In the genomic region with DNA sequence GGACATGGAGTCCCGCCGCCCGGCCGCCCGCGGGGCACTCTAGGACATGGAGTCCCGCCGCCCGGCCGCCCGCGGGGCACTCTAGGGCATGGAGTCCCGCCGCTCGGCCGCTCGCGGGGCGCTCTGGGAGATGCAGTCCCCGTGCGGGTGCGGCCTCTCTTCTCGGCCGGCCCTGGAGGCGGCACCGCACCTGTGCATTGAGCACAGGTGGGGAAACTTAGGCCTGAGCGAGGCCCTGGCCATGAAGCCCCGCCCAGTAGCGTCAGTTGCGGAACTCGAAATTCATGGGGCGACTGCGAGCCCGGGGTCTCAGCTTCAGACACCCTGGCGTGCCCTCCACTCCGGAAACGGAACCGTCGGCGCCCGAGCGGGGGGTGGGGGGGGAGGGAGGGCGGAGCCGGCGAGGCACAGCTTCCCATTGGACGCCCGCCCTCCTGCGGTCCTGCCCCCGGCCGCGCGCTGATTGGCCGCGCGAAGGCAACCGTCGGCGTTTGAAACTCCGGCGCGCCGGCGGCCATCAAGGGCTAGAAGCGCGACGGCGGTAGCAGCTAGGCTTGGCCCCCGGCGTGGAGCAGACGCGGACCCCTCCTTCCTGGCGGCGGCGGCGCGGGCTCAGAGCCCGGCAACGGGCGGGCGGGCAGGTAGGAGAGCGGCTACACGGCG, we compare ENCODE assay signal across 8 cellular contexts. TPM values are rescaled to one million over a fixed set of nuclear protein-coding genes. Genes with fewer than 3 reads are reported as not detected.
DNase-seq lines count a peak whose midpoint lies in the region; ATAC-seq and TF ChIP-seq lines count a peak whose summit lies in the region.

TSS of gene TACC3 (plus strand) at position 519 of the 663 bp plus-strand sequence. CDS start 1,901 bp downstream, outside the sequence.
TSS of gene TMEM129 (minus strand) at position 321 of the 663 bp plus-strand sequence. CDS start 486 bp downstream, outside the sequence.

- WGBS in adipose tissue, 3 donors: 0% methylated on average over 43 to 74 of the region's 83 CpGs
- WGBS in transverse colon (ENCODE audit: low coverage in 1 of 2), 2 donors: 0% methylated on average over 28 of the region's 83 CpGs; no CpG with 5 or more reads in 1 of the 2 donors

- H3K27me3 ChIP-seq in transverse colon: no peaks in the 10 kb centered on the region

- TF ChIP-seq POLR2A in transverse colon (IDR thresholded peaks at IDR 0.05): peak; percentile 28

- no peak for TF ChIP-seq EP300 in transverse colon (IDR thresholded peaks at IDR 0.05; ENCODE audit: low read depth)

- H3K27ac Mint-ChIP-seq in T-cell: peak within 1 kb of the TSS; percentile 99 to 100

- DNase-seq in GM13977 (ENCODE audit: low spot score) (peak; percentile 100), NCI-H146 (lab: John Stamatoyannopoulos, UW) (peak; percentile 99), T-cell (peak; percentile 89 to 97 (median 94)), cardiac septum (ENCODE audit: low spot score) (peak; percentile 95), pons (ENCODE audit: low spot score) (peak; percentile 94), transverse colon (peak; percentile 97)

- POLR2A ChIA-PET in T-cell (lab: Charles Lee): interaction anchor here (0.6 to 1.1 kb wide), 3 partner anchors 9 to 155 kb away, joined by 3 to 6 read pairs (median 4); partner anchors contain the start of gene SLBP (in 2 of the 2)

- intact Hi-C loops in cardiac septum (cut with DNase I): loop anchor here (1.0 kb wide), 1 partner anchor 9 kb away; the partner anchor contains the start of gene SLBP
- intact Hi-C loops in transverse colon (cut with DNase I; ENCODE audit: low total_unique reads): no loop called here

- CTCF ChIA-PET in T-cell (lab: Charles Lee): interaction anchor here in 1 of 2 donors (0.7 to 1.4 kb wide), 4 partner anchors 9 to 28 kb away, joined by 3 to 8 read pairs (median 5); partner anchors contain the start of gene SLBP

- no peaks in the 10 kb centered on the region for H3K9me3 ChIP-seq in transverse colon

- peaks cover 42 to 58% (median 57%) of the 10 kb centered on the region in 3 donors for H3K4me1 Mint-ChIP-seq in T-cell

- ATAC-seq in HG02870 (IDR thresholded peaks at IDR 0.05; ENCODE audit: unreplicated experiment) (peak; percentile 75), T-cell (replicated peaks in 1 of 4) (peak; percentile 85 to 88 (median 87))

- H3K9me3 Mint-ChIP-seq in T-cell: no peaks in the 10 kb centered on the region

- no peaks in the 10 kb centered on the region for H3K27me3 Mint-ChIP-seq in T-cell

- peak within 1 kb of the TSS; percentile 19 for H3K27ac ChIP-seq in adipose tissue (ENCODE audit: low read depth, low read length)
- H3K27ac ChIP-seq in transverse colon: peak within 1 kb of the TSS; percentile 94 to 99 (median 98)

- peaks cover 0 to 9% (median 0%) of the 10 kb centered on the region in 4 donors for H3K36me3 ChIP-seq in transverse colon

- peaks cover 4% of the 10 kb centered on the region for H3K36me3 Mint-ChIP-seq in T-cell

- H3K4me3 ChIP-seq in transverse colon: peak within 1 kb of the TSS; percentile 34 to 82 (median 80)

- peaks cover 12 to 40% (median 32%) of the 10 kb centered on the region in 4 donors for H3K4me1 ChIP-seq in transverse colon

- TF ChIP-seq CTCF in GM13977 (IDR thresholded peaks at IDR 0.05; ENCODE audit: extremely low read depth, insufficient read depth, missing control alignments): no peak
- TF ChIP-seq CTCF in transverse colon (IDR thresholded peaks at IDR 0.05): no peak

- in situ Hi-C loops in GM13977 (cut with MboI; ENCODE audit: low pct_unique_long_range_greater_than_20kb, low sequenced_read_pairs, unreplicated experiment): no loop called here
- in situ Hi-C loops in transverse colon (cut with MboI; ENCODE audit: low pct_ligation_motif_present in 1 of 4, low pct_unique_long_range_greater_than_20kb in 1 of 4, low sequenced_read_pairs in 3 of 4): no loop called here

- H3K4me3 Mint-ChIP-seq in T-cell: peak within 1 kb of the TSS; percentile 86 to 90 (median 90)

RNA-seq across cellular contexts. Expression of gene TACC3, which starts in this region (rescaled TPM):
- 100 to 1,000 TPM; 100 to 138 (median 127) TPM for total RNA-seq in T-cell
- 10 to 100 TPM in 1 of 3 donors, 1 to 10 TPM in 2; 1.9 to 16.8 (median 7.1) TPM for polyA plus RNA-seq in adipose tissue
- total RNA-seq in cardiac septum: 4.1 TPM
- 100 to 1,000 TPM in 1 of 4 donors, 10 to 100 TPM in 1, 1 to 10 TPM in 2; 5.9 to 175 (median 23.1) TPM for total RNA-seq in transverse colon

RNA-seq across cellular contexts. Expression of gene TMEM129, which starts in this region (rescaled TPM):
- total RNA-seq in T-cell: 10 to 100 TPM; 22.9 to 49.4 (median 46.3) TPM
- 10 to 100 TPM; 23.7 to 31.8 (median 30.3) TPM for polyA plus RNA-seq in adipose tissue
- total RNA-seq in cardiac septum: 38.1 TPM
- 100 to 1,000 TPM in 1 of 4 donors, 10 to 100 TPM in 3; 66.1 to 116 (median 86.6) TPM for total RNA-seq in transverse colon

Comparison
In these comparisons a context has a peak if more than half of its experiments do, and no peak if none do; other contexts are left out.
1. Peak in every context shown above with its lines: DNase-seq, ATAC-seq, H3K4me3 ChIP-seq and H3K27ac ChIP-seq.